9 cellular contexts compared by ENCODE assay signal in genomic region chr7:101804642-101805401, GRCh38. TPM values are rescaled to one million over a fixed set of nuclear protein-coding genes. Genes with fewer than 3 reads are reported as not detected.
A peak's percentile ranks its signal among the peaks of the same experiment; 100 is the strongest.
DNase-seq lines count a peak whose midpoint lies in the region; ATAC-seq and TF ChIP-seq lines count a peak whose summit lies in the region.
"Had no signal": no experiment of that assay in that cellular context is flagged by ENCODE, and none has a peak within 500 bp of the region (broad histone marks: within the 10 kb centered on the region; RNA-seq: fewer than 3 reads in every experiment).

No MANE protein-coding gene starts in this region.

- no peak overlapping the region for H4K8ac ChIP-seq in neuronal stem cell (ENCODE audit: low read depth, low read length)

- ATAC-seq in HG02870 (IDR thresholded peaks at IDR 0.05; ENCODE audit: unreplicated experiment) = no peak

- no peak overlapping the region for H4K91ac ChIP-seq in neuronal stem cell (ENCODE audit: low read depth, low read length, poor library complexity)

- no peak overlapping the region for H2BK120ac ChIP-seq in neuronal stem cell (ENCODE audit: low read depth, low read length)

- H3K9ac ChIP-seq in colonic mucosa (ENCODE audit: low read depth in 2 of 2, low read length in 2 of 2) (peak overlapping the region in 1 of 2 donors; percentile 15), neuronal stem cell (ENCODE audit: low read depth, low read length, poor library complexity) (no peak overlapping the region)

- DNase-seq in DMS153 (lab: John Stamatoyannopoulos, UW) (peak; percentile 24), DMS153 treated with DMSO at 0.1 percent for 48 hours (lab: John Stamatoyannopoulos, UW; ENCODE audit: unreplicated experiment) (no peak), LoVo (ENCODE audit: low spot score) (peak; percentile 62), colonic mucosa (peak; percentile 46), neuronal stem cell (ENCODE audit: low spot score) (no peak), medulla oblongata (ENCODE audit: extremely low spot score) (no peak)
- no peak for DNase-seq in effector CD4-positive, alpha-beta T cell
- DNase-seq: NCI-H2081 treated with DMSO at 0.1 percent for 48 hours had no signal

- H3K4me3 ChIP-seq in colonic mucosa = no peak overlapping the region
- H3K4me3 ChIP-seq in neuronal stem cell (ENCODE audit: low read length in 2 of 2) = no peak overlapping the region

- no peak overlapping the region for H2BK5ac ChIP-seq in neuronal stem cell (ENCODE audit: low read length)

- no peak overlapping the region for H2AFZ ChIP-seq in neuronal stem cell (ENCODE audit: low read length)

- H3K4me1 ChIP-seq in colonic mucosa (no peaks in the 10 kb centered on the region), neuronal stem cell (ENCODE audit: control insufficient read depth in 2 of 2, insufficient read depth in 1 of 2, low read depth in 1 of 2, low read length in 2 of 2) (peaks cover 0 to 2% of the 10 kb centered on the region in 2 donors)

- no peaks in the 10 kb centered on the region for H3K79me1 ChIP-seq in neuronal stem cell (ENCODE audit: low read depth, low read length)

- H3K27me3 ChIP-seq in colonic mucosa = no peaks in the 10 kb centered on the region
- peaks cover 0 to 49% (median 25%) of the 10 kb centered on the region in 3 experiments for H3K27me3 ChIP-seq in neuronal stem cell (ENCODE audit: control insufficient read depth in 3 of 3, insufficient read depth in 3 of 3, low read depth in 1 of 3, low read length in 3 of 3)

- H2BK12ac ChIP-seq in neuronal stem cell (ENCODE audit: low read length) = no peak overlapping the region

- no peaks in the 10 kb centered on the region for H3K36me3 ChIP-seq in colonic mucosa
- H3K36me3 ChIP-seq in neuronal stem cell (replicated peaks in 1 of 2; ENCODE audit: control insufficient read depth in 2 of 2, insufficient read depth in 2 of 2, low read length in 2 of 2) = no peaks in the 10 kb centered on the region

- no peak overlapping the region for H3K18ac ChIP-seq in neuronal stem cell (ENCODE audit: low read length)

- WGBS in neuronal stem cell (ENCODE audit: extremely low coverage in 2 of 2, insufficient read length in 2 of 2, insufficient replicate concordance in 1 of 2), 2 donors = no CpG with 5 or more reads among the region's 14 CpGs

- no peak overlapping the region for H2AK5ac ChIP-seq in neuronal stem cell (ENCODE audit: low read depth, low read length)

- H3K27ac ChIP-seq in colonic mucosa (no peak overlapping the region), neuronal stem cell (replicated peaks; ENCODE audit: low read length) (no peak overlapping the region)

- H3K14ac ChIP-seq in neuronal stem cell (ENCODE audit: low read length) = no peak overlapping the region

- H3K4ac ChIP-seq in neuronal stem cell (ENCODE audit: low read length) = no peak overlapping the region

- intact Hi-C loops in colonic mucosa (cut with DNase I) = loop anchor here (5.0 kb wide), 1 partner anchor 58 kb away; no protein-coding TSS in a partner anchor

- TF ChIP-seq CTCF in colonic mucosa (IDR thresholded peaks at IDR 0.05) = peak; percentile 41

- no peak overlapping the region for H2BK15ac ChIP-seq in neuronal stem cell (ENCODE audit: low read length)

- no peak overlapping the region for H3K23ac ChIP-seq in neuronal stem cell (ENCODE audit: low read depth, low read length, poor library complexity)

- H3K9me3 ChIP-seq in colonic mucosa = no peaks in the 10 kb centered on the region
- H3K9me3 ChIP-seq in neuronal stem cell (replicated peaks in 1 of 2; ENCODE audit: control insufficient read depth in 2 of 2, insufficient read depth in 1 of 2, low read depth in 1 of 2, low read length in 2 of 2) = no peaks in the 10 kb centered on the region

- peak overlapping the region; percentile 32 for H3K4me2 ChIP-seq in neuronal stem cell (ENCODE audit: insufficient read depth, low read length, poor library complexity, severe bottlenecking)

RNA-seq across cellular contexts. Expression of gene CUX1, which starts 12.6 kb away (rescaled TPM):
- 10 to 100 TPM; 68.5 to 97.5 TPM for total RNA-seq in colonic mucosa
- polyA plus RNA-seq in neuronal stem cell (2013, experiment 1 of 2) = 47.3 TPM
- 46.1 TPM for polyA plus RNA-seq in neuronal stem cell (2013, experiment 2 of 2)

Comparison
In these comparisons a context has a peak if more than half of its experiments do, and no peak if none do; other contexts are left out.
1. DNase-seq: peak in DMS153 (single experiment), LoVo (single experiment) and colonic mucosa (single experiment); none in DMS153 treated with DMSO at 0.1 percent for 48 hours (single experiment), neuronal stem cell (single experiment), medulla oblongata (single experiment) and effector CD4-positive, alpha-beta T cell (single experiment).